22 cellular contexts compared by ENCODE assay signal in genomic region chr1:94795321-94795899, GRCh38. TPM values are rescaled to one million over a fixed set of nuclear protein-coding genes. Genes with fewer than 3 reads are reported as not detected.
DNase-seq lines count a peak whose midpoint lies in the region; ATAC-seq, FAIRE-seq and TF ChIP-seq lines count a peak whose summit lies in the region.
"Had no signal": no experiment of that assay in that cellular context is flagged by ENCODE, and none has a peak within 500 bp of the region (broad histone marks: within the 10 kb centered on the region; RNA-seq: fewer than 3 reads in every experiment).

No MANE protein-coding gene starts in this region.

- H3K4me3 ChIP-seq in GM12878, result no peak overlapping the region
- H3K4me3 ChIP-seq in PC-3 (ENCODE audit: low read length), result no peak overlapping the region
- no peak overlapping the region for H3K4me3 ChIP-seq in smooth muscle cell
- H3K4me3 ChIP-seq: pancreas, skin epidermis had no signal

- no peak overlapping the region for H3K4me2 ChIP-seq in GM12878 (ENCODE audit: control insufficient read depth, insufficient read depth)
- no peak overlapping the region for H3K4me2 ChIP-seq in PC-3 (ENCODE audit: low read length)
- no peak overlapping the region for H3K4me2 ChIP-seq in smooth muscle cell

- H4K20me1 ChIP-seq in GM12878 (ENCODE audit: control insufficient read depth, insufficient read depth), result no peaks in the 10 kb centered on the region
- H4K20me1 ChIP-seq in PC-3 (ENCODE audit: low read length), result no peaks in the 10 kb centered on the region
- no peaks in the 10 kb centered on the region for H4K20me1 ChIP-seq in smooth muscle cell (ENCODE audit: low read depth)

- BruUV-seq in GM12878 (replicated peaks; lab: Mats Ljungman, UMichigan), result no TSS peak
- BruUV-seq in PC-3 (replicated peaks; lab: Mats Ljungman, UMichigan), result no TSS peak

- H3K9me3 Mint-ChIP-seq in nephron, result no peaks in the 10 kb centered on the region
- H3K9me3 Mint-ChIP-seq: central memory CD8-positive, alpha-beta T cell; stimulated activated naive CD8-positive, alpha-beta T cell treated with anti-CD3 and anti-CD28 coated beads, Interleukin-15, amount 100 ng/mL, for 72 hours had no signal

- RAD21 ChIA-PET in GM12878 (lab: Charles Lee; ENCODE audit: unreplicated experiment), result no interaction called here

- no peak overlapping the region for H3K4me3 Mint-ChIP-seq in nephron
- H3K4me3 Mint-ChIP-seq: central memory CD8-positive, alpha-beta T cell; stimulated activated naive CD8-positive, alpha-beta T cell treated with anti-CD3 and anti-CD28 coated beads, Interleukin-15, amount 100 ng/mL, for 72 hours; T-helper 1 cell treated with Interleukin-12 subunit alpha and Interleukin-12 subunit beta and Interleukin-4 antibody, amounts not matched to agents 30 μg/mL and 1 μg/mL, for 36 hours had no signal

- no peak for TF ChIP-seq RAD21 in GM12878 (IDR thresholded peaks at IDR 0.05; ENCODE audit: insufficient read depth, low read depth, low read length)

- no peak for TF ChIP-seq POLR2A in GM12878 (IDR thresholded peaks at IDR 0.05; ENCODE audit: low read depth, low read length)

- H3K27ac ChIP-seq in GM12878 (ENCODE audit: control insufficient read depth, insufficient read depth), result no peak overlapping the region
- H3K27ac ChIP-seq in PC-3 (ENCODE audit: low read length), result no peak overlapping the region
- no peak overlapping the region for H3K27ac ChIP-seq in smooth muscle cell (ENCODE audit: low read depth)
- H3K27ac ChIP-seq: pancreas, skin epidermis had no signal

- H3K27me3 Mint-ChIP-seq in nephron (ENCODE audit: low read depth), result no peaks in the 10 kb centered on the region
- H3K27me3 Mint-ChIP-seq: central memory CD8-positive, alpha-beta T cell; stimulated activated naive CD8-positive, alpha-beta T cell treated with anti-CD3 and anti-CD28 coated beads, Interleukin-15, amount 100 ng/mL, for 72 hours had no signal

- H3K27me3 ChIP-seq in GM12878 (replicated peaks in 1 of 2; ENCODE audit: control insufficient read depth in 2 of 2, insufficient read depth in 2 of 2, low read length in 1 of 2), result no peaks in the 10 kb centered on the region
- no peaks in the 10 kb centered on the region for H3K27me3 ChIP-seq in PC-3 (ENCODE audit: low read length)
- H3K27me3 ChIP-seq in smooth muscle cell (ENCODE audit: low read depth), result no peaks in the 10 kb centered on the region
- H3K27me3 ChIP-seq: BE2C, pancreas had no signal

- H3F3A ChIP-seq in PC-3 (ENCODE audit: low read length, unreplicated experiment) (no peaks in the 10 kb centered on the region), smooth muscle cell (ENCODE audit: low read depth) (peaks cover 23% of the 10 kb centered on the region)

- peaks cover 41% of the 10 kb centered on the region for H3K4me1 Mint-ChIP-seq in nephron
- H3K4me1 Mint-ChIP-seq: stimulated activated naive CD8-positive, alpha-beta T cell treated with anti-CD3 and anti-CD28 coated beads, Interleukin-15, amount 100 ng/mL, for 72 hours had no signal

- H2AFZ ChIP-seq in GM12878 (ENCODE audit: control insufficient read depth, low read depth, low read length), result peak overlapping the region; percentile 15; the same call in 1 of the 2 replicates
- H2AFZ ChIP-seq in PC-3 (ENCODE audit: low read length), result no peak overlapping the region
- H2AFZ ChIP-seq in smooth muscle cell (ENCODE audit: low read depth), result no peak overlapping the region

- POLR2A ChIA-PET in GM12878 (lab: Charles Lee), result no interaction called here
- POLR2A ChIA-PET in PC-3 (lab: Charles Lee; ENCODE audit: unreplicated experiment), result no interaction called here

- H3K9ac ChIP-seq in GM12878 (ENCODE audit: control insufficient read depth, insufficient read depth, low read length) (no peak overlapping the region), PC-3 (ENCODE audit: low read length) (no peak overlapping the region), smooth muscle cell (ENCODE audit: low read depth) (no peak overlapping the region)

- H3K27ac Mint-ChIP-seq in nephron, result peak overlapping the region; percentile 30 to 77 (median 53)
- H3K27ac Mint-ChIP-seq: T-helper 1 cell treated with Interleukin-12 subunit alpha and Interleukin-12 subunit beta and Interleukin-4 antibody, amounts not matched to agents 30 μg/mL and 1 μg/mL, for 36 hours had no signal

- H3K9me3 ChIP-seq in GM12878 (replicated peaks; ENCODE audit: control insufficient read depth, insufficient read depth, low read length), result peaks cover 2% of the 10 kb centered on the region; the same call in 2 of the 3 replicates
- H3K9me3 ChIP-seq in PC-3 (ENCODE audit: low read length), result no peaks in the 10 kb centered on the region
- no peaks in the 10 kb centered on the region for H3K9me3 ChIP-seq in smooth muscle cell (replicated peaks; ENCODE audit: low read depth)
- H3K9me3 ChIP-seq: BE2C, pancreas had no signal

- ATAC-seq in HG02642 (IDR thresholded peaks at IDR 0.05; ENCODE audit: poor library complexity, unreplicated experiment) (peak; percentile 46), GM12878 (peak; percentile 31), PC-3 (no peak)
- ATAC-seq: activated CD4-positive, CD25-positive, alpha-beta regulatory T cell treated with anti-CD3 and anti-CD28 coated beads, Interleukin-2, amount 50 U/mL, for 24 hours; pancreas; stimulated activated naive CD8-positive, alpha-beta T cell treated with anti-CD3 and anti-CD28 coated beads, Interleukin-15, amount 100 ng/mL, for 72 hours had no signal

- H3K36me3 ChIP-seq in GM12878 (ENCODE audit: control insufficient read depth in 2 of 2, insufficient read depth in 2 of 2, low read length in 1 of 2) (no peaks in the 10 kb centered on the region), PC-3 (ENCODE audit: low read depth, low read length) (no peaks in the 10 kb centered on the region), smooth muscle cell (ENCODE audit: low read depth) (no peaks in the 10 kb centered on the region)
- H3K36me3 ChIP-seq: BE2C, pancreas had no signal

- TF ChIP-seq CTCF in GM12878 (IDR thresholded peaks at IDR 0.05 in 2 of 3, conservative IDR thresholded peaks at IDR 0.05 in 1 of 3; ENCODE audit: control insufficient read depth in 2 of 3, extremely low read depth in 1 of 3, insufficient read depth in 1 of 3, low read depth in 3 of 3, low read length in 3 of 3) (no peak), nephron (IDR thresholded peaks at IDR 0.05; ENCODE audit: unreplicated experiment in 3 of 3) (no peak), PC-3 (conservative IDR thresholded peaks at IDR 0.05; ENCODE audit: low read depth, low read length) (no peak), smooth muscle cell (IDR thresholded peaks at IDR 0.05; ENCODE audit: borderline replicate concordance, insufficient read depth, poor library complexity, severe bottlenecking) (no peak)

- DNase-seq in GF-D8 (lab: John Stamatoyannopoulos, UW) (peak; percentile 43), GM12878 (ENCODE audit: low read depth, low spot score) (no peak), cortex of kidney (lab: John Stamatoyannopoulos, UW) (no peak), PC-3 (no peak), smooth muscle cell (lab: John Stamatoyannopoulos, UW; ENCODE audit: unreplicated experiment) (no peak)
- no peak for DNase-seq in activated CD4-positive, CD25-positive, alpha-beta regulatory T cell treated with anti-CD3 and anti-CD28 coated beads, Interleukin-2, amount 50 U/mL, for 72 hours
- DNase-seq: activated T-cell treated with anti-CD3 and anti-CD28 coated beads, Interleukin-2, amount 50 U/mL, for 1 hour; BE2C; glutamatergic neuron; MV-4-11; NCI-H2107; NCI-H774; pancreas; stimulated activated naive CD8-positive, alpha-beta T cell treated with anti-CD3 and anti-CD28 coated beads, Interleukin-15, amount 100 ng/mL, for 72 hours had no signal

- WGBS in GM12878 (ENCODE audit: insufficient coverage, insufficient replicate concordance, low lambda C conversion rate, missing lambda C conversion rate), result 19% methylated on average over 8 of the region's 8 CpGs
- WGBS in smooth muscle cell (ENCODE audit: low lambda C conversion rate), result 92% methylated on average over 8 of the region's 8 CpGs

- CTCF ChIA-PET in GM12878 (lab: Yijun Ruan, JAX), result interaction anchor here (0.7 to 1.1 kb wide), 2 partner anchors 10 to 314 kb away, joined by 3 read pairs; no protein-coding TSS in a partner anchor
- CTCF ChIA-PET in PC-3 (lab: Charles Lee), result no interaction called here

- intact Hi-C loops in GM12878 (cut with micrococcal nuclease; ENCODE audit: unreplicated experiment) (no loop called here), PC-3 (cut with micrococcal nuclease) (no loop called here)

- TF ChIP-seq EP300 in GM12878 (IDR thresholded peaks at IDR 0.05; ENCODE audit: borderline replicate concordance in 1 of 2, control insufficient read depth in 1 of 2, low read depth in 2 of 2, low read length in 2 of 2), result no peak

- SMC1A ChIA-PET in GM12878 (lab: Charles Lee; ENCODE audit: uncharacterized antibody, unreplicated experiment), result no interaction called here

- H3K36me3 Mint-ChIP-seq in nephron (ENCODE audit: low read depth), result no peaks in the 10 kb centered on the region

- H3K79me2 ChIP-seq in GM12878 (ENCODE audit: control insufficient read depth, insufficient read depth, low read length) (no peaks in the 10 kb centered on the region), PC-3 (ENCODE audit: low read length) (no peaks in the 10 kb centered on the region), smooth muscle cell (ENCODE audit: low read depth) (peaks cover 16% of the 10 kb centered on the region)

- H3K4me1 ChIP-seq in GM12878 (ENCODE audit: control insufficient read depth, insufficient read depth, low read length) (peaks cover 4% of the 10 kb centered on the region; the same call in 1 of the 2 replicates), PC-3 (ENCODE audit: insufficient read depth, low read length) (peaks cover 19% of the 10 kb centered on the region), smooth muscle cell (ENCODE audit: low read depth) (peaks cover 29% of the 10 kb centered on the region)
- H3K4me1 ChIP-seq: BE2C had no signal

- no peaks in the 10 kb centered on the region for H3K9me2 ChIP-seq in PC-3 (replicated peaks; ENCODE audit: low read length)

- FAIRE-seq in GM12878 (lab: Jason Lieb, UNC), result no peak
- FAIRE-seq: islet of Langerhans, pancreas, urothelium cell line had no signal

- in situ Hi-C loops in GM12878 (cut with MboI), result loop anchor here (5.0 kb wide), 1 partner anchor 273 kb away; no protein-coding TSS in a partner anchor

RNA-seq across cellular contexts. Expression of gene SLC44A3, which starts 24.7 kb away (rescaled TPM):
- total RNA-seq in GM12878 (2013; cell fraction: nucleolus; rRNA removed), result not detected in 2 replicates
- total RNA-seq in GM12878 (2014; rRNA removed) (not detected in 2 replicates), GM12878 (2014; rRNA removed; fragmentation: Illumina TruSeq; extraction: Trizol) (not detected in 2 replicates), GM12878 (2021) (not detected in 2 replicates), PC-3 (2014; rRNA removed) (6.3 and 9.2 TPM in 2 replicates), smooth muscle cell (3.3 and 10.0 TPM in 2 replicates)
- not detected for polyA plus RNA-seq in GM12878 (2011; ENCODE audit: low read depth)
- polyA plus RNA-seq in GM12878 (2011; rRNA removed) (not detected in 2 replicates), GM12878 (2014; fragmentation: Illumina TruSeq; extraction: Trizol) (not detected in 2 replicates), GM12878 (2014; fragmentation: Nextera tagmentation; extraction: Ambion mirVana) (not detected), GM12878 (2014; rRNA removed) (not detected in 2 replicates), GM12878 (2016; fragmentation: Nextera tagmentation; extraction: Ambion mirVana) (not detected), smooth muscle cell (3.2 and 4.4 TPM in 2 replicates)
- polyA plus RNA-seq in GM12878 (2011; cell fraction: cytosol; rRNA removed), result not detected in 2 replicates
- not detected in 2 replicates for polyA plus RNA-seq in GM12878 (2011; cell fraction: nucleus; rRNA removed)
- not detected in 2 replicates for polyA plus RNA-seq in GM12878 (2012)
- polyA minus RNA-seq in GM12878 (2011; rRNA and poly(A)+ RNA removed), result not detected in 2 replicates
- not detected in 2 replicates for polyA minus RNA-seq in GM12878 (2011; cell fraction: cytosol; rRNA and poly(A)+ RNA removed)
- not detected in 2 replicates for polyA minus RNA-seq in GM12878 (2011; cell fraction: nucleus; rRNA and poly(A)+ RNA removed)
